Comparison of ENCODE assay signal across 11 cellular contexts in the genomic region with DNA sequence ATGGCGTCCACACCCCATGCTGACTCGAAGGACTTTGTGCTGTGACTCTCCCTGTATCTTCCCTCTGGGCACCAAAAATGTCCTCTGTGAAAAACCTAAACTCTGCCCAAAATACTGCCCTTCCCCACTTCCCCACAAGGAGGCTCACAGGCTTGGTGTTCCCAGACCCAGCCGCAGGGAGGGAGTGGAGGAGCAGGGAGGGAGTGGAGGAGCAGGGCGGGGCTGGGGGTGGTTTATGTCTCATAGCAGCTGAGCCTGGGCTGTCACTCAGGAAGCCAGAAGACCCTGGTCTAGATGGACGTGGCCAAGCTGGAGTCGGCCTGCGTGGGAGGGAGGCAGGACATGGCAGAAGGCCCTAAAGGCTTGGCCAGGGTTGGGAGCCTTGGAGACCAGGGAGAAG.
DNase-seq lines count a peak whose midpoint lies in the region; ATAC-seq and TF ChIP-seq lines count a peak whose summit lies in the region.
"Had no signal": no experiment of that assay in that cellular context is flagged by ENCODE, and none has a peak within 500 bp of the region (broad histone marks: within the 10 kb centered on the region; RNA-seq: fewer than 3 reads in every experiment).

No MANE protein-coding gene starts in this region.

- no peak overlapping the region for H3K27ac Mint-ChIP-seq in natural killer cell treated with Interleukin-12 subunit alpha and Interleukin-12 subunit beta and Interleukin-15 and Interleukin-18, amount 100 ng/mL, for 72 hours
- H3K27ac Mint-ChIP-seq in natural killer cell, result no peak overlapping the region
- no peak overlapping the region for H3K27ac Mint-ChIP-seq in CD8-positive, alpha-beta T cell
- no peak overlapping the region for H3K27ac Mint-ChIP-seq in immature natural killer cell
- H3K27ac Mint-ChIP-seq: activated B cell treated with CpG ODN at 0.5 μM for 24 hours, memory B cell had no signal

- 32 to 35% methylated on average over 7 of the region's 7 CpGs for WGBS in aorta, 2 donors

- H3K9me3 ChIP-seq in aorta (ENCODE audit: control insufficient read depth, low read length), result no peaks in the 10 kb centered on the region
- no peaks in the 10 kb centered on the region for H3K9me3 ChIP-seq in CD8-positive, alpha-beta T cell (ENCODE audit: low read length)
- H3K9me3 ChIP-seq: thyroid gland had no signal

- ATAC-seq in natural killer cell treated with Interleukin-12 subunit alpha and Interleukin-12 subunit beta and Interleukin-15 and Interleukin-18, amount 100 ng/mL, for 72 hours, result peak in 1 of 2 donors; percentile 7
- no peak for ATAC-seq in natural killer cell
- ATAC-seq in aorta (ENCODE audit: low FRiP score), result peak; percentile 46
- ATAC-seq in CD8-positive, alpha-beta T cell, result no peak

- H3K4me3 Mint-ChIP-seq in natural killer cell treated with Interleukin-12 subunit alpha and Interleukin-12 subunit beta and Interleukin-15 and Interleukin-18, amount 100 ng/mL, for 72 hours, result no peak overlapping the region
- H3K4me3 Mint-ChIP-seq in natural killer cell (no peak overlapping the region), immature natural killer cell (no peak overlapping the region)
- no peak overlapping the region for H3K4me3 Mint-ChIP-seq in CD8-positive, alpha-beta T cell
- H3K4me3 Mint-ChIP-seq: activated B cell treated with CpG ODN at 0.5 μM for 24 hours, memory B cell had no signal

- TF ChIP-seq CTCF in natural killer cell (IDR thresholded peaks at IDR 0.05), result no peak
- TF ChIP-seq CTCF in fibroblast of villous mesenchyme (IDR thresholded peaks at IDR 0.05; ENCODE audit: insufficient read depth, low read depth, low read length), result peak; percentile 85
- no peak for TF ChIP-seq CTCF in CD8-positive, alpha-beta T cell (IDR thresholded peaks at IDR 0.05)

- no peaks in the 10 kb centered on the region for H3K9me3 Mint-ChIP-seq in natural killer cell treated with Interleukin-12 subunit alpha and Interleukin-12 subunit beta and Interleukin-15 and Interleukin-18, amount 100 ng/mL, for 72 hours
- H3K9me3 Mint-ChIP-seq in natural killer cell (no peaks in the 10 kb centered on the region), immature natural killer cell (no peaks in the 10 kb centered on the region)
- peaks cover 6% of the 10 kb centered on the region for H3K9me3 Mint-ChIP-seq in CD8-positive, alpha-beta T cell

- H3K27me3 Mint-ChIP-seq in natural killer cell treated with Interleukin-12 subunit alpha and Interleukin-12 subunit beta and Interleukin-15 and Interleukin-18, amount 100 ng/mL, for 72 hours, result peaks cover 13 to 23% of the 10 kb centered on the region in 2 donors
- H3K27me3 Mint-ChIP-seq in natural killer cell (ENCODE audit: low read depth in 2 of 2) (peaks cover 9 to 13% of the 10 kb centered on the region in 2 donors), immature natural killer cell (ENCODE audit: low read depth in 3 of 3) (peaks cover 1 to 10% (median 2%) of the 10 kb centered on the region in 3 donors)
- peaks cover 12% of the 10 kb centered on the region for H3K27me3 Mint-ChIP-seq in CD8-positive, alpha-beta T cell (ENCODE audit: low read depth)

- no peaks in the 10 kb centered on the region for H3K4me1 ChIP-seq in aorta (ENCODE audit: control insufficient read depth in 1 of 2, insufficient read depth in 2 of 2, low read length in 2 of 2)
- H3K4me1 ChIP-seq in CD8-positive, alpha-beta T cell (ENCODE audit: insufficient read depth, low read length), result no peaks in the 10 kb centered on the region
- H3K4me1 ChIP-seq: thyroid gland had no signal

- H3K4me1 Mint-ChIP-seq in natural killer cell treated with Interleukin-12 subunit alpha and Interleukin-12 subunit beta and Interleukin-15 and Interleukin-18, amount 100 ng/mL, for 72 hours (ENCODE audit: low read depth in 2 of 2), result no peaks in the 10 kb centered on the region
- H3K4me1 Mint-ChIP-seq in natural killer cell (no peaks in the 10 kb centered on the region), immature natural killer cell (no peaks in the 10 kb centered on the region)
- no peaks in the 10 kb centered on the region for H3K4me1 Mint-ChIP-seq in CD8-positive, alpha-beta T cell (ENCODE audit: low read depth)
- H3K4me1 Mint-ChIP-seq: activated B cell treated with CpG ODN at 0.5 μM for 24 hours, memory B cell had no signal

- CTCF ChIA-PET in CD8-positive, alpha-beta T cell (lab: Charles Lee), result no interaction called here

- no peaks in the 10 kb centered on the region for H3K36me3 Mint-ChIP-seq in natural killer cell treated with Interleukin-12 subunit alpha and Interleukin-12 subunit beta and Interleukin-15 and Interleukin-18, amount 100 ng/mL, for 72 hours
- H3K36me3 Mint-ChIP-seq in natural killer cell (no peaks in the 10 kb centered on the region), immature natural killer cell (no peaks in the 10 kb centered on the region)
- no peaks in the 10 kb centered on the region for H3K36me3 Mint-ChIP-seq in CD8-positive, alpha-beta T cell
- H3K36me3 Mint-ChIP-seq: memory B cell had no signal

- POLR2A ChIA-PET in CD8-positive, alpha-beta T cell (lab: Charles Lee), result no interaction called here

- H3K4me3 ChIP-seq in fibroblast of villous mesenchyme (ENCODE audit: low read depth, low read length), result no peak overlapping the region
- H3K4me3 ChIP-seq in aorta (ENCODE audit: low read length in 2 of 2), result no peak overlapping the region
- H3K4me3 ChIP-seq in CD8-positive, alpha-beta T cell (ENCODE audit: low read depth, low read length), result no peak overlapping the region
- H3K4me3 ChIP-seq: thyroid gland had no signal

- intact Hi-C loops in natural killer cell (cut with micrococcal nuclease), result no loop called here
- intact Hi-C loops in aorta (cut with DNase I), result no loop called here
- intact Hi-C loops in CD8-positive, alpha-beta T cell (cut with DNase I, micrococcal nuclease), result no loop called here

- peak; percentile 56 for DNase-seq in natural killer cell treated with Interleukin-12 subunit alpha and Interleukin-12 subunit beta and Interleukin-15 and Interleukin-18, amount 100 ng/mL, for 72 hours (ENCODE audit: low spot score)
- DNase-seq in natural killer cell (no peak), RPMI8226 (peak; percentile 59), fibroblast of villous mesenchyme (ENCODE audit: low read depth) (peak; percentile 52), aorta (peak in 1 of 2 donors; percentile 75), globus pallidus (ENCODE audit: low spot score) (no peak), immature natural killer cell (no peak)
- no peak for DNase-seq in CD8-positive, alpha-beta T cell
- DNase-seq: activated B cell treated with CpG ODN at 0.5 μM for 24 hours had no signal

- no peak overlapping the region for H3K27ac ChIP-seq in aorta (ENCODE audit: low read depth in 1 of 2, low read length in 2 of 2)
- H3K27ac ChIP-seq in CD8-positive, alpha-beta T cell (ENCODE audit: low read depth, low read length), result no peak overlapping the region
- H3K27ac ChIP-seq: thyroid gland had no signal

- H3K36me3 ChIP-seq in aorta (ENCODE audit: control insufficient read depth in 1 of 2, insufficient read depth in 2 of 2, low read length in 1 of 2), result no peaks in the 10 kb centered on the region
- H3K36me3 ChIP-seq in CD8-positive, alpha-beta T cell (ENCODE audit: insufficient read depth, low read length), result no peaks in the 10 kb centered on the region
- H3K36me3 ChIP-seq: thyroid gland had no signal

- H3K27me3 ChIP-seq in aorta (ENCODE audit: control insufficient read depth in 1 of 2, insufficient read depth in 2 of 2, low read length in 1 of 2), result no peaks in the 10 kb centered on the region
- no peaks in the 10 kb centered on the region for H3K27me3 ChIP-seq in CD8-positive, alpha-beta T cell (ENCODE audit: insufficient read depth, low read length)
- H3K27me3 ChIP-seq: thyroid gland had no signal

Comparison
In these comparisons a context has a peak if more than half of its experiments do, and no peak if none do; other contexts are left out.
1. DNase-seq: peak in natural killer cell treated with Interleukin-12 subunit alpha and Interleukin-12 subunit beta and Interleukin-15 and Interleukin-18, amount 100 ng/mL, for 72 hours (single experiment), RPMI8226 (single experiment) and fibroblast of villous mesenchyme (single experiment); none in natural killer cell (single experiment), globus pallidus (single experiment), CD8-positive, alpha-beta T cell (0 of 7) and immature natural killer cell (0 of 3).